7 cellular contexts compared by ENCODE assay signal in the genomic region with DNA sequence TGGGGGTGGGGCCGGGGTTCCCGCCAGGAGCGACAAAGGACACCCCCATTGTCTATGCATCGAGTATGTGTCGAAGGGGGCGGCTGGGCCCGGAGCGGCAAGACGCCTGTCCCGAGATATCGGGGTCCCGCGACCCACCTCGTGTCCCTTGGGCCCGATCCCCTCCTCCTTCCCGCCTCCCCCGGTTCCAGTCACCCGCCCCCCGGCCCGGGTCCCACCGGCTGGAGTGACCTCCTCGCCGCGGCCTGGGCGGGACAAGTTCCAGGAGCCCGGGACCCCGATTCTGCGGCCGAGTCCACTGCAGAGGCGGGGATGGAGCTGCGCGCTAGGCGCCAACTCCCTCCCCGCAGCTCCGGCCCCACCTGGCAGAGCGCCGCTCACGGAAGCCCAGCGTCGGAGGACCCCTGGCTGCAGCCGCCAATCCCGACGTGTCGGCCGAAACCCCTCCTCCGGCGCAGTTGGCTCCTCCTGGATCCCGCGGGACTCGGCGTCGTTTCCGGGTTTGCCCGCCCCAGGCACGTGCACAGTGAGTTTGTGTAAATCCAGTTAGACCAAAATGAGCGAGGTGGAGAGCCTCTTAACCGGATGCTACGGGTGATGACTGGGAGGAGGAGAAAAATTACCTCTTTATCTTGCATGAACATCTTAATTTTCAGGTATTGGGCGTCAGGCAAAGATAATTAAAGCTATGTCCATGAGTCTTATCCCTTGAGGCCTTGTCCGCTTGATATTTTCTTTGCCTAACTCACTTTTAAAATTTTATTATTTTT. TPM values are rescaled to one million over a fixed set of nuclear protein-coding genes. Genes with fewer than 3 reads are reported as not detected.
DNase-seq lines count a peak whose midpoint lies in the region; TF ChIP-seq lines count a peak whose summit lies in the region.

A gene (minus strand): TSS at position 434 of the 770 bp plus-strand sequence. CDS start 493 bp downstream, outside the sequence.

- peak; percentile 85 for TF ChIP-seq POLR2A in GM18526 (IDR thresholded peaks at IDR 0.05; ENCODE audit: extremely low read depth, insufficient read length)

- TF ChIP-seq CTCF in epithelial cell of proximal tubule (conservative IDR thresholded peaks at IDR 0.05; ENCODE audit: low read depth, low read length): no peak

- peak; percentile 85 for DNase-seq in HS-27A (ENCODE audit: low read depth)
- peak; percentile 97 for DNase-seq in OCI-M1 (lab: John Stamatoyannopoulos, UW)
- peak; percentile 91 for DNase-seq in activated T-cell treated with anti-CD3 and anti-CD28 coated beads for 48 hours (ENCODE audit: low read depth)
- DNase-seq in epithelial cell of proximal tubule (ENCODE audit: low read depth): no peak
- peak; percentile 89 for DNase-seq in mucosa of gallbladder (ENCODE audit: low spot score)
- DNase-seq in stimulated activated CD8-positive, alpha-beta memory T cell treated with anti-CD3 and anti-CD28 coated beads, Interleukin-4, amount 100 ng/mL, for 24 hours (ENCODE audit: low read depth): peak; percentile 84

- peak within 1 kb of the TSS; percentile 88 for H3K4me3 ChIP-seq in epithelial cell of proximal tubule (ENCODE audit: low read depth, low read length)

RNA-seq across cellular contexts. Expression of the gene that starts here (rescaled TPM):
- total RNA-seq in epithelial cell of proximal tubule (120 and 177 TPM in 2 replicates), mucosa of gallbladder (58.9 TPM)
